8 cellular contexts compared by ENCODE assay signal in genomic region chr3:12966847-12967750, GRCh38.
DNase-seq lines count a peak whose midpoint lies in the region; ATAC-seq and TF ChIP-seq lines count a peak whose summit lies in the region.

No MANE protein-coding gene starts in this region.

- peaks cover 8% of the 10 kb centered on the region for H3K4me1 ChIP-seq in iPS DF 6.9 (ENCODE audit: control insufficient read depth, insufficient read depth, low read length)

- H3K27me3 Mint-ChIP-seq in activated naive CD8-positive, alpha-beta T cell = no peaks in the 10 kb centered on the region

- no peaks in the 10 kb centered on the region for H3K9me3 Mint-ChIP-seq in activated naive CD8-positive, alpha-beta T cell (ENCODE audit: low read depth)

- no peaks in the 10 kb centered on the region for H3K27me3 ChIP-seq in iPS DF 6.9 (ENCODE audit: control insufficient read depth, insufficient read depth, low read length)

- H3K4me3 Mint-ChIP-seq in activated naive CD8-positive, alpha-beta T cell = peak overlapping the region; percentile 86

- ATAC-seq in GM19351 (IDR thresholded peaks at IDR 0.05; ENCODE audit: unreplicated experiment) (peak; percentile 11), HG03457 (IDR thresholded peaks at IDR 0.05; ENCODE audit: unreplicated experiment) (peak; percentile 14)

- TF ChIP-seq CTCF in AG04449 (IDR thresholded peaks at IDR 0.05; ENCODE audit: insufficient read depth, low read length, missing control alignments) = no peak

- no peaks in the 10 kb centered on the region for H3K36me3 ChIP-seq in iPS DF 6.9 (ENCODE audit: control insufficient read depth, insufficient read depth, low read length)

- POLR2A ChIA-PET in AG04449 (lab: Yijun Ruan, JAX) = interaction anchor here (0.6 to 1.0 kb wide), 2 partner anchors 48 to 305 kb away, joined by 3 read pairs; no protein-coding TSS in a partner anchor

- DNase-seq in AG04449 (ENCODE audit: low read depth, low spot score) (no peak), iPS DF 6.9 (ENCODE audit: low read depth, low spot score) (no peak), NCI-H2227 (lab: John Stamatoyannopoulos, UW; ENCODE audit: unreplicated experiment) (no peak)
- DNase-seq in stimulated activated CD8-positive, alpha-beta memory T cell treated with anti-CD3 and anti-CD28 coated beads, Interleukin-4, amount 100 ng/mL, for 48 hours = no peak

- H3K4me1 Mint-ChIP-seq in activated naive CD8-positive, alpha-beta T cell (ENCODE audit: low read depth) = peaks cover 70% of the 10 kb centered on the region

- no peak overlapping the region for H3K27ac ChIP-seq in iPS DF 6.9 (ENCODE audit: low read length)
- H3K27ac ChIP-seq in skin epidermis = peak overlapping the region; percentile 22 to 88 (median 72)

- CTCF ChIA-PET in AG04449 (lab: Yijun Ruan, JAX) = interaction anchor here (1.0 to 9.3 kb wide), 10 partner anchors 10 to 486 kb away, joined by 3 to 72 read pairs (median 4); no protein-coding TSS in a partner anchor

- H3K4me3 ChIP-seq in AG04449 (ENCODE audit: low read depth, low read length) (peak overlapping the region; percentile 86), iPS DF 6.9 (ENCODE audit: low read length) (peak overlapping the region; percentile 82), skin epidermis (peak overlapping the region; percentile 47 to 85 (median 69))

- H3K9me3 ChIP-seq in iPS DF 6.9 (ENCODE audit: control insufficient read depth, insufficient read depth, low read length) = no peaks in the 10 kb centered on the region

- no peaks in the 10 kb centered on the region for H3K36me3 Mint-ChIP-seq in activated naive CD8-positive, alpha-beta T cell

- WGBS in iPS DF 6.9 (ENCODE audit: insufficient coverage, insufficient read length) = no CpG with 5 or more reads among the region's 75 CpGs

- H3K27ac Mint-ChIP-seq in activated naive CD8-positive, alpha-beta T cell = peak overlapping the region; percentile 46
